15 cellular contexts compared by ENCODE assay signal in the genomic region with DNA sequence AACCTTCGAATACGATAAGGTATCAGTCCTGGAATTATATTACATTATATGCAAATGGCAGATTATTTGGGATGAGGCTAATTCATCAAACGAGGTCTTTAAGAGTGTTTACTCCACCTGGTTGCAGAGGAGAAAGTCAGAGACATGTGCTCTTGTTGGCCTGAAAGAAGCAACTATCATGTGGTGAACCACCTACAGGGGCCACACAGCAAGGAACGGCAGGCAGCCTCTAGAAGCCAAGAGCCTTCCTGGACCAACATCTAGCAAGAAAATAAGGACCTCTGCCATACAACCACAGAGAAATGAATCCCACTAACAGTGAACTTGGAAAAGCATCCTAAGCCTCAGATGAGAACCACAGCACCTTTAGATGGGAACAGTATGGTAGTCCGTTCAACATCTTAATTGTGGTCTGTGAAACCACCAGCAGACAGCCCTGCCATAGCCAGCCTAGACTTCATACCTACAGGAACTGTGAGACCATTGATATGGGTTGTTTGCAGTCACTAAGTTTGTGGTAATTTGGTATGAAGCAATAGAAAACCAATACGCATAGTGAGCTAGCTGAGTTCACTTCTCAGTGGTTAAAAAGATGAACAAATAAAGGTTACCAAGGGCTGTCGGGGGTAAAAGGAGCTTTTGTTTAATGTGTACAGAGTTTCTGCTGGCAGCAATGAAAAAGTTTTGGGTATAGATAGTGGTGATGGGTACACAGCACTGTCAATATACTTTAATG.
DNase-seq lines count a peak whose midpoint lies in the region; ATAC-seq lines count a peak whose summit lies in the region.
"Had no signal": no experiment of that assay in that cellular context is flagged by ENCODE, and none has a peak within 500 bp of the region (broad histone marks: within the 10 kb centered on the region; RNA-seq: fewer than 3 reads in every experiment).

No MANE protein-coding gene starts in this region.

- ATAC-seq in T-cell (replicated peaks in 1 of 4), result no peak

- CTCF ChIA-PET in T-cell (lab: Charles Lee), result no interaction called here

- H3K36me3 Mint-ChIP-seq in immature natural killer cell, result peaks cover 0 to 6% (median 0%) of the 10 kb centered on the region in 3 donors
- H3K36me3 Mint-ChIP-seq in T-cell, result no peaks in the 10 kb centered on the region

- H3K4me3 Mint-ChIP-seq in immature natural killer cell (no peak overlapping the region), T-cell (no peak overlapping the region)

- H3K27me3 Mint-ChIP-seq in immature natural killer cell (ENCODE audit: low read depth in 3 of 3) (peaks cover 0 to 7% (median 0%) of the 10 kb centered on the region in 3 donors), T-cell (no peaks in the 10 kb centered on the region)

- H3K4me1 Mint-ChIP-seq in immature natural killer cell (no peaks in the 10 kb centered on the region), T-cell (peaks cover 0 to 4% (median 0%) of the 10 kb centered on the region in 3 donors)

- POLR2A ChIA-PET in T-cell (lab: Charles Lee), result interaction anchor here in 1 of 2 donors (0.5 kb wide), 1 partner anchor 466 kb away, joined by 3 read pairs; no protein-coding TSS in a partner anchor

- H3K9me3 Mint-ChIP-seq in immature natural killer cell, result no peaks in the 10 kb centered on the region
- no peaks in the 10 kb centered on the region for H3K9me3 Mint-ChIP-seq in T-cell

- DNase-seq in HuH-7 (ENCODE audit: low spot score), result peak; percentile 61
- DNase-seq in M059J (ENCODE audit: low read depth), result peak; percentile 58
- peak; percentile 10 for DNase-seq in SK-MEL-5 (ENCODE audit: low read depth, low spot score)
- peak in 2 of 3 donors; percentile 4 to 6 for DNase-seq in immature natural killer cell
- DNase-seq in DMS153 treated with DMSO at 0.1 percent for 48 hours (lab: John Stamatoyannopoulos, UW; ENCODE audit: unreplicated experiment), result no peak
- DNase-seq in NCI-H748 (lab: John Stamatoyannopoulos, UW; ENCODE audit: unreplicated experiment), result no peak
- DNase-seq in germinal center (ENCODE audit: low spot score), result no peak
- DNase-seq in T-cell, result no peak
- DNase-seq: activated CD4-positive, alpha-beta T cell treated with anti-CD3 and anti-CD28 coated beads for 4 hours; GOT3; NCI-H2081; NCI-H526 treated with DMSO at 0.1 percent for 48 hours; spleen; transverse colon had no signal

- in situ Hi-C loops in SK-MEL-5 (cut with HindIII; ENCODE audit: low pct_unique_long_range_greater_than_20kb, low sequenced_read_pairs), result no loop called here

- H3K27ac Mint-ChIP-seq in immature natural killer cell (no peak overlapping the region), T-cell (no peak overlapping the region)
- H3K27ac Mint-ChIP-seq: progenitor cell of endocrine pancreas had no signal

Comparison
In these comparisons a context has a peak if more than half of its experiments do, and no peak if none do; other contexts are left out.
1. DNase-seq: peak in HuH-7 (single experiment), M059J (single experiment), SK-MEL-5 (single experiment) and immature natural killer cell (2 of 3); none in DMS153 treated with DMSO at 0.1 percent for 48 hours (single experiment), NCI-H748 (single experiment), germinal center (single experiment) and T-cell (0 of 34).